In the genomic region with DNA sequence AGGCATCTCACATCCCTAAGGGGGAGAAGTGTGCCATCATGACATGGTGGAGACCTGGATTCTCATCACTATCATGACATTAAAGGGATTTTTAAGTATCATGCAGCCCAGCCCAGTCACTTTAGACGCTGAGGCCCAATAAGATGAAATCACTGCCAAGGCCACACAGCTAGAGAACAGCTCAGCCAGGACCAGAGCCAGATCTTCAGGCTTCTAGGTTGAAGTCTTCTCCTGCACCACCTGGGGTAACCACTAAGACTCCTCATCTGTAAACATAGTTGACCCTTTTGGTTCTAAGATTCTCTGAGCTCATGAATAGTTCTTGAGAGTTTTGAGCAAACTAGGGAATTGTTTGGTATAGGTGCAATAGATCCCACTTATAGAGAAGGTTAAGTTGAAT, we compare ENCODE assay signal across 11 cellular contexts.
DNase-seq lines count a peak whose midpoint lies in the region; ATAC-seq and TF ChIP-seq lines count a peak whose summit lies in the region.
"Had no signal": no experiment of that assay in that cellular context is flagged by ENCODE, and none has a peak within 500 bp of the region (broad histone marks: within the 10 kb centered on the region; RNA-seq: fewer than 3 reads in every experiment).

No MANE protein-coding gene starts in this region.

- in situ Hi-C loops in GM23248 (cut with MboI) = no loop called here

- H3K79me2 ChIP-seq in GM23248 (ENCODE audit: insufficient read depth) = no peaks in the 10 kb centered on the region

- H3K4me1 ChIP-seq in GM23248 (ENCODE audit: insufficient read depth) (peaks cover 42% of the 10 kb centered on the region), right lobe of liver (peaks cover 0 to 24% (median 10%) of the 10 kb centered on the region in 4 donors), spleen (peaks cover 5 to 68% (median 32%) of the 10 kb centered on the region in 6 donors)

- no peaks in the 10 kb centered on the region for H4K20me1 ChIP-seq in GM23248 (ENCODE audit: insufficient read depth)

- no peak overlapping the region for H3K9ac ChIP-seq in GM23248

- H3K4me2 ChIP-seq in GM23248 (ENCODE audit: unreplicated experiment) = no peak overlapping the region

- TF ChIP-seq CTCF in brain (conservative IDR thresholded peaks at IDR 0.05) = no peak
- no peak for TF ChIP-seq CTCF in right lobe of liver (IDR thresholded peaks at IDR 0.05)
- no peak for TF ChIP-seq CTCF in spleen (IDR thresholded peaks at IDR 0.05 in 8 of 11, conservative IDR thresholded peaks at IDR 0.05 in 3 of 11)

- DNase-seq in GM23248 = peak; percentile 56
- no peak for DNase-seq in right lobe of liver
- no peak for DNase-seq in spleen
- no peak for DNase-seq in activated CD4-positive, alpha-beta T cell treated with anti-CD3 and anti-CD28 coated beads for 4 hours
- DNase-seq in HPDE6-E6E7 (ENCODE audit: extremely low spot score) = no peak
- DNase-seq: activated naive CD8-positive, alpha-beta T cell treated with anti-CD3 and anti-CD28 coated beads, Interleukin-2, amount 10 ng/mL, durations not matched to agents 7 days and 5 days; DMS79; NCI-H1105 treated with DMSO at 0.1 percent for 48 hours had no signal

- H2AFZ ChIP-seq in GM23248 = 0 out of 2 replicates have a peak overlapping the region, but pooled peaks have one; percentile 69

- H3K4me1 Mint-ChIP-seq in brain = peaks cover 82% of the 10 kb centered on the region

- H3K36me3 Mint-ChIP-seq in brain = peaks cover 30% of the 10 kb centered on the region
- H3K36me3 Mint-ChIP-seq: activated naive CD8-positive, alpha-beta T cell treated with anti-CD3 and anti-CD28 coated beads, Interleukin-2, amount 10 ng/mL, durations not matched to agents 7 days and 5 days had no signal

- TF ChIP-seq POLR2A in right lobe of liver (IDR thresholded peaks at IDR 0.05) (no peak), spleen (IDR thresholded peaks at IDR 0.05) (no peak)

- H3K4me3 ChIP-seq in GM23248 (no peak overlapping the region), right lobe of liver (no peak overlapping the region), spleen (no peak overlapping the region)

- 0 to 14% methylated on average over 1 of the region's 1 CpG for WGBS in GM23248 (ENCODE audit: low coverage in 1 of 2, low lambda C conversion rate in 2 of 2, missing lambda C conversion rate in 2 of 2), 2 experiments
- 0% methylated on average over 1 of the region's 1 CpG for WGBS in right lobe of liver (ENCODE audit: insufficient coverage, low coverage, low lambda C conversion rate, missing lambda C conversion rate)
- 0% methylated on average over 1 of the region's 1 CpG for WGBS in spleen, 5 donors

- H3K27ac ChIP-seq in GM23248 (0 out of 2 replicates have a peak overlapping the region, but pooled peaks have one; percentile 43), right lobe of liver (peak overlapping the region in 2 of 3 donors; percentile 73 to 84), spleen (peak overlapping the region in 7 of 8 donors; percentile 76 to 88 (median 81))

- no peaks in the 10 kb centered on the region for H3K9me2 ChIP-seq in GM23248 (ENCODE audit: insufficient read depth)

- H3K4me3 Mint-ChIP-seq in brain = peak overlapping the region in 2 of 5 experiments; percentile 66 to 84
- H3K4me3 Mint-ChIP-seq: activated naive CD8-positive, alpha-beta T cell treated with anti-CD3 and anti-CD28 coated beads, Interleukin-2, amount 10 ng/mL, durations not matched to agents 7 days and 5 days had no signal

- ATAC-seq in right lobe of liver (no peak), GM21390 (IDR thresholded peaks at IDR 0.05; ENCODE audit: unreplicated experiment) (no peak), HG02642 (IDR thresholded peaks at IDR 0.05; ENCODE audit: poor library complexity, unreplicated experiment) (no peak)

- intact Hi-C loops in right lobe of liver (cut with DNase I) (no loop called here), spleen (cut with DNase I; ENCODE audit: low total_unique reads) (loop anchor here (10.0 kb wide), 1 partner anchor 49 kb away; no protein-coding TSS in a partner anchor)

- H3F3A ChIP-seq in GM23248 (ENCODE audit: insufficient read depth) = peaks cover 36% of the 10 kb centered on the region

- H3K27me3 Mint-ChIP-seq in brain = no peaks in the 10 kb centered on the region
- H3K27me3 Mint-ChIP-seq: activated naive CD8-positive, alpha-beta T cell treated with anti-CD3 and anti-CD28 coated beads, Interleukin-2, amount 10 ng/mL, durations not matched to agents 7 days and 5 days had no signal

- H3K9me3 ChIP-seq in GM23248 (ENCODE audit: low read depth) (no peaks in the 10 kb centered on the region), right lobe of liver (no peaks in the 10 kb centered on the region), spleen (no peaks in the 10 kb centered on the region)

- H3K36me3 ChIP-seq in GM23248 (ENCODE audit: low read depth) (no peaks in the 10 kb centered on the region), right lobe of liver (peaks cover 0 to 5% (median under 1%) of the 10 kb centered on the region in 4 donors), spleen (peaks cover 0 to 67% (median 15%) of the 10 kb centered on the region in 6 donors)

- peak overlapping the region in 3 of 5 experiments; percentile 41 to 90 (median 90) for H3K27ac Mint-ChIP-seq in brain
- H3K27ac Mint-ChIP-seq: activated naive CD8-positive, alpha-beta T cell treated with anti-CD3 and anti-CD28 coated beads, Interleukin-2, amount 10 ng/mL, durations not matched to agents 7 days and 5 days had no signal

- H3K27me3 ChIP-seq in GM23248 (replicated peaks; ENCODE audit: insufficient read depth) (no peaks in the 10 kb centered on the region), right lobe of liver (no peaks in the 10 kb centered on the region), spleen (replicated peaks in 1 of 7) (no peaks in the 10 kb centered on the region)

- H3K9me3 Mint-ChIP-seq in brain = no peaks in the 10 kb centered on the region
- H3K9me3 Mint-ChIP-seq: activated naive CD8-positive, alpha-beta T cell treated with anti-CD3 and anti-CD28 coated beads, Interleukin-2, amount 10 ng/mL, durations not matched to agents 7 days and 5 days had no signal
